8 cellular contexts compared by ENCODE assay signal in the genomic region with DNA sequence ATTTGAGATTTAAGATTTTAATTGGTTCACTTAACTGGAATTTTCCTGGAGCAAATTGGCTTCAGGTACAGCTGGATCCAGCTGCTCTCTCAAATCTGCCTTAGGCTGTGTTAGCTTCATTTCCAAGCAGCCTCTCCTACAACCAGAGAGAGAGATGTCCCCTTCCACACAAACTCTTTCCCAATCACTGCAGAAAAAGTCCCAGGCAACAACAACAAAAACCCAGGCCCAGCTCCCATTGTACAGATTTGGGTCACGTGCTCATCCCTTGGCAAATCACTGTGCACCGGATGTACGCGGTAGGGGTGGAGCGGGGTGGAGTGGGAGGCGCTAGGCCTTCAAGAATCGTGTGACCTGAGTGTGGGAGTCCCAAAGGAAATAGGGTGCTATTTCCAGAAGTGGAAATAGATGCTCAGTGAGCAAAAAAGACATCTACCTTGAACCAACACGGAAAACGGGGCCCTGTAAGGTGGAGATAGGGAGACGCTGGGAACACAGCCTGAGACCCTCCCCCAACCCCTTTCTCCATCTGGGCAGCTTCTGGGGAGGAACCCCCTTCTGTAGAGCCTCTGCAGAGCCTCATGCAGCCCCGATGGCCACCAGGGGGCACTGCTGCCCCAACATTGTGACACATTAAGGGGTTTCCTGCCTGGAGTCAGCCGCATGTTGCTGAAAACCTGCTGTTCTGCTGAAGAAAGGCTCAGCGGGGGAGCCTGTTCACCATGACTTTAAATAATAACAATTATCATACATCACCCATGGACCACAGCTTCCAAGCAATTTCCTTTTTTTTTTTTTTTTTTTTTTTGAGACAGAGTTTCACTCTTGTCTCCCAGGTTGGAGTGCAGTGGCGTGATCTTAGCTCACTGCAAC. TPM values are rescaled to one million over a fixed set of nuclear protein-coding genes. Genes with fewer than 3 reads are reported as not detected.
DNase-seq lines count a peak whose midpoint lies in the region; ATAC-seq and TF ChIP-seq lines count a peak whose summit lies in the region.

No MANE protein-coding gene starts in this region.

- no peak overlapping the region for H3K4me3 Mint-ChIP-seq in activated T-cell treated with anti-CD3 and anti-CD28 coated beads, Interleukin-2, amount 50 U/mL, for 4 hours
- no peak overlapping the region for H3K4me3 Mint-ChIP-seq in naive thymus-derived CD8-positive, alpha-beta T cell

- ATAC-seq in activated T-cell treated with anti-CD3 and anti-CD28 coated beads, Interleukin-2, amount 50 U/mL, for 4 hours = peak; percentile 86 to 87
- peak; percentile 96 to 99 for ATAC-seq in naive thymus-derived CD8-positive, alpha-beta T cell

- H3K27me3 Mint-ChIP-seq in activated T-cell treated with anti-CD3 and anti-CD28 coated beads, Interleukin-2, amount 50 U/mL, for 4 hours (ENCODE audit: low read depth) = no peaks in the 10 kb centered on the region
- peaks cover 0 to 2% (median 0%) of the 10 kb centered on the region in 5 donors for H3K27me3 Mint-ChIP-seq in naive thymus-derived CD8-positive, alpha-beta T cell

- H3K27ac Mint-ChIP-seq in naive thymus-derived CD8-positive, alpha-beta T cell = peak overlapping the region in 4 of 10 donors; percentile 15 to 83 (median 69)

- DNase-seq in AG20443 (ENCODE audit: low spot score) (peak; percentile 92), GM19240 (ENCODE audit: insufficient read length, low spot score) (peak; percentile 95), HuH-7.5 (ENCODE audit: low spot score) (peak; percentile 82), Peyer's patch (peak; percentile 89 to 96 (median 94)), esophagus squamous epithelium (lab: John Stamatoyannopoulos, UW) (peak; percentile 28)
- DNase-seq in activated T-cell treated with anti-CD3 and anti-CD28 coated beads, Interleukin-2, amount 50 U/mL, for 4 hours = peak; percentile 91
- DNase-seq in naive thymus-derived CD8-positive, alpha-beta T cell = peak; percentile 74 to 94 (median 88)
- peak; percentile 68 to 90 (median 81) for DNase-seq in stimulated activated naive CD4-positive, alpha-beta T cell (lab: John Stamatoyannopoulos, UW)

- H3K9me3 Mint-ChIP-seq in activated T-cell treated with anti-CD3 and anti-CD28 coated beads, Interleukin-2, amount 50 U/mL, for 4 hours = peaks cover 6% of the 10 kb centered on the region
- peaks cover 0 to 8% (median 0%) of the 10 kb centered on the region in 9 donors for H3K9me3 Mint-ChIP-seq in naive thymus-derived CD8-positive, alpha-beta T cell

- no peak overlapping the region for H3K4me3 ChIP-seq in Peyer's patch
- H3K4me3 ChIP-seq in esophagus squamous epithelium = peak overlapping the region in 1 of 4 donors; percentile 24

- H3K36me3 ChIP-seq in Peyer's patch (no peaks in the 10 kb centered on the region), esophagus squamous epithelium (no peaks in the 10 kb centered on the region)

- 10 to 23% methylated on average over 7 to 13 of the region's 14 CpGs for WGBS in esophagus squamous epithelium, 2 donors

- intact Hi-C loops in esophagus squamous epithelium (cut with DNase I) = loop anchor here (5.0 kb wide), 1 partner anchor 75 kb away; the partner anchor contains the start of gene FXYD7

- no peaks in the 10 kb centered on the region for H3K27me3 ChIP-seq in Peyer's patch
- no peaks in the 10 kb centered on the region for H3K27me3 ChIP-seq in esophagus squamous epithelium

- H3K27ac ChIP-seq in Peyer's patch (no peak overlapping the region), esophagus squamous epithelium (no peak overlapping the region)

- H3K4me1 ChIP-seq in Peyer's patch (no peaks in the 10 kb centered on the region), esophagus squamous epithelium (peaks cover 0 to 10% (median 0%) of the 10 kb centered on the region in 3 donors)

- peak; percentile 83 to 92 (median 89) for TF ChIP-seq CTCF in Peyer's patch (IDR thresholded peaks at IDR 0.05)
- TF ChIP-seq CTCF in esophagus squamous epithelium (IDR thresholded peaks at IDR 0.05) = peak; percentile 93 to 96 (median 94)

- H3K9me3 ChIP-seq in Peyer's patch = peaks cover 0 to 7% (median 3%) of the 10 kb centered on the region in 4 donors
- H3K9me3 ChIP-seq in esophagus squamous epithelium = peaks cover 0 to 10% (median 7%) of the 10 kb centered on the region in 3 donors

- peaks cover 15% of the 10 kb centered on the region for H3K4me1 Mint-ChIP-seq in activated T-cell treated with anti-CD3 and anti-CD28 coated beads, Interleukin-2, amount 50 U/mL, for 4 hours (ENCODE audit: low read depth)
- H3K4me1 Mint-ChIP-seq in naive thymus-derived CD8-positive, alpha-beta T cell = peaks cover 0 to 6% (median 5%) of the 10 kb centered on the region in 4 donors

- TF ChIP-seq POLR2A in Peyer's patch (IDR thresholded peaks at IDR 0.05) = no peak
- no peak for TF ChIP-seq POLR2A in esophagus squamous epithelium (IDR thresholded peaks at IDR 0.05)

- H3K36me3 Mint-ChIP-seq in activated T-cell treated with anti-CD3 and anti-CD28 coated beads, Interleukin-2, amount 50 U/mL, for 4 hours (ENCODE audit: insufficient read depth) = no peaks in the 10 kb centered on the region
- peaks cover 0 to 4% (median 0%) of the 10 kb centered on the region in 3 donors for H3K36me3 Mint-ChIP-seq in naive thymus-derived CD8-positive, alpha-beta T cell

- POLR2A ChIA-PET in naive thymus-derived CD8-positive, alpha-beta T cell (lab: Charles Lee) = interaction anchor here (0.5 to 2.4 kb wide), 5 partner anchors 45 to 586 kb away, joined by 3 to 6 read pairs (median 3); no protein-coding TSS in a partner anchor

RNA-seq across cellular contexts. Expression of gene HPN, which starts 25.4 kb away (rescaled TPM):
- total RNA-seq in Peyer's patch (1 to 10 TPM in 1 of 4 donors, under 1 TPM in 1, not detected in 2; 0.67 to 1.4 TPM), esophagus squamous epithelium (under 1 TPM in 2 of 4 donors, not detected in 2; 0.19 to 0.47 TPM)
- under 1 TPM in 2 of 3 donors, not detected in 1; 0.26 to 0.38 TPM for total RNA-seq in activated T-cell treated with anti-CD3 and anti-CD28 coated beads, Interleukin-2, amount 50 U/mL, for 4 hours
- total RNA-seq in naive thymus-derived CD8-positive, alpha-beta T cell = under 1 TPM in 1 of 2 experiments, not detected in 1; 0.16 TPM
- polyA plus RNA-seq in naive thymus-derived CD8-positive, alpha-beta T cell = under 1 TPM in 1 of 3 donors, not detected in 2; 0.16 TPM

RNA-seq across cellular contexts. Expression of gene SCN1B, which starts 36.7 kb away (rescaled TPM):
- total RNA-seq in Peyer's patch (1 to 10 TPM; 2.8 to 9.1 (median 5.1) TPM), esophagus squamous epithelium (1 to 10 TPM in 2 of 4 donors, under 1 TPM in 1, not detected in 1; 0.26 to 5.9 (median 1.2) TPM)
- 1 to 10 TPM; 1.1 to 2.3 (median 1.2) TPM for total RNA-seq in activated T-cell treated with anti-CD3 and anti-CD28 coated beads, Interleukin-2, amount 50 U/mL, for 4 hours
- 1 to 10 TPM; 1.6 to 2.1 TPM for total RNA-seq in naive thymus-derived CD8-positive, alpha-beta T cell
- under 1 TPM in 2 of 3 donors, not detected in 1; 0.27 to 0.28 TPM for polyA plus RNA-seq in naive thymus-derived CD8-positive, alpha-beta T cell

RNA-seq across cellular contexts. Expression of gene FXYD3, which starts 48.7 kb away (rescaled TPM):
- total RNA-seq in Peyer's patch (1,000 to 10,000 TPM in 3 of 4 donors, 10 to 100 TPM in 1; 33.0 to 1,418 (median 1,063) TPM), esophagus squamous epithelium (100 to 1,000 TPM; 282 to 837 (median 489) TPM)
- under 1 TPM; 0.23 to 0.63 (median 0.41) TPM for total RNA-seq in activated T-cell treated with anti-CD3 and anti-CD28 coated beads, Interleukin-2, amount 50 U/mL, for 4 hours
- not detected for total RNA-seq in naive thymus-derived CD8-positive, alpha-beta T cell
- polyA plus RNA-seq in naive thymus-derived CD8-positive, alpha-beta T cell = not detected

Comparison
In these comparisons a context has a peak if more than half of its experiments do, and no peak if none do; other contexts are left out.
1. DNase-seq: peak in every context shown above with its lines; median percentile 95 in GM19240; 94 in Peyer's patch; 92 in AG20443; 91 in activated T-cell treated with anti-CD3 and anti-CD28 coated beads, Interleukin-2, amount 50 U/mL, for 4 hours; 88 in naive thymus-derived CD8-positive, alpha-beta T cell; 82 in HuH-7.5; 81 in stimulated activated naive CD4-positive, alpha-beta T cell; 28 in esophagus squamous epithelium.
2. RNA of gene FXYD3, which starts 48.7 kb away (total RNA-seq): 33.0 to 1,418 TPM in Peyer's patch and 282 to 837 TPM in esophagus squamous epithelium; 0.23 to 0.63 TPM in activated T-cell treated with anti-CD3 and anti-CD28 coated beads, Interleukin-2, amount 50 U/mL, for 4 hours and not detected in naive thymus-derived CD8-positive, alpha-beta T cell; every median in the first group is over 10 times any median in the second.